Comparison of ENCODE assay signal across 10 cellular contexts in the genomic region with DNA sequence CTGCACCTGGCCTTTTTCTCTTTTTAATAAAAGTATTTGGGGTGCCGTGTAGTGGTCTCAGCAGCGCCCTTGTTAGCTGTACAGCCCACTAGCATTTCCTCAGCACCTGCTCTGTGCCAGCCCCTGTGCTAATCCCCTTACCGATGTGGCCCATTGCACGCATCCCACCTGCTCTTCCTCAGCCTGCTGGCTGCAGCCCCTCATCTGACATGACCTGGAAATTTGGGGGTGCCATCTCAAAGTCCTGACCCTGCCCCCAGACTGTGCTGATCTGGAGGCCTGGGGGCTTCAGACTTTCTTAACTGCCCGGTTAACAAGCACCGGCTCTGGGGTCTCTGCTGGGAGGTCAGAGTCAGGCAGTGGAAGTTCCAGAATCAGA. TPM values are rescaled to one million over a fixed set of nuclear protein-coding genes. Genes with fewer than 3 reads are reported as not detected.
DNase-seq lines count a peak whose midpoint lies in the region; ATAC-seq and TF ChIP-seq lines count a peak whose summit lies in the region.
"Had no signal": no experiment of that assay in that cellular context is flagged by ENCODE, and none has a peak within 500 bp of the region (broad histone marks: within the 10 kb centered on the region; RNA-seq: fewer than 3 reads in every experiment).

No MANE protein-coding gene starts in this region.

- H3K27ac ChIP-seq in HL-60 (replicated peaks) (peak overlapping the region; percentile 86), muscle layer of duodenum (ENCODE audit: low read length) (peak overlapping the region; percentile 40), tibial artery (peak overlapping the region; percentile 85 to 89)

- H3K36me3 ChIP-seq in endocrine pancreas (ENCODE audit: control insufficient read depth, insufficient read depth, low read length), result peaks cover 2% of the 10 kb centered on the region
- peaks cover 0 to 4% of the 10 kb centered on the region in 2 donors for H3K36me3 ChIP-seq in muscle layer of duodenum (ENCODE audit: control insufficient read depth in 1 of 2, insufficient read depth in 2 of 2, low read length in 2 of 2)
- peaks cover 27 to 42% (median 31%) of the 10 kb centered on the region in 3 donors for H3K36me3 ChIP-seq in tibial artery

- no peaks in the 10 kb centered on the region for H3K9me3 ChIP-seq in endocrine pancreas (ENCODE audit: control insufficient read depth, low read length)
- peaks cover 0 to 7% of the 10 kb centered on the region in 2 donors for H3K9me3 ChIP-seq in muscle layer of duodenum (ENCODE audit: control insufficient read depth in 1 of 2, low read length in 2 of 2)
- peaks cover 0 to 4% (median 0%) of the 10 kb centered on the region in 3 donors for H3K9me3 ChIP-seq in tibial artery

- H3K4me3 ChIP-seq in HL-60 (replicated peaks; ENCODE audit: insufficient read depth, low read length), result no peak overlapping the region
- no peak overlapping the region for H3K4me3 ChIP-seq in endocrine pancreas (ENCODE audit: control insufficient read depth, insufficient read depth, low read length)
- no peak overlapping the region for H3K4me3 ChIP-seq in muscle layer of duodenum (ENCODE audit: low read depth in 1 of 2, low read length in 2 of 2)
- peak overlapping the region in 1 of 2 donors; percentile 38 for H3K4me3 ChIP-seq in tibial artery

- no peaks in the 10 kb centered on the region for H3K4me1 ChIP-seq in endocrine pancreas (ENCODE audit: control insufficient read depth, insufficient read depth, low read length)
- peaks cover 16 to 29% of the 10 kb centered on the region in 2 donors for H3K4me1 ChIP-seq in muscle layer of duodenum (ENCODE audit: control insufficient read depth in 1 of 2, insufficient read depth in 2 of 2, low read length in 2 of 2)
- peaks cover 12 to 63% (median 57%) of the 10 kb centered on the region in 4 donors for H3K4me1 ChIP-seq in tibial artery

- ATAC-seq in omental fat pad (ENCODE audit: low FRiP score) (no peak), HG02852 (IDR thresholded peaks at IDR 0.05; ENCODE audit: unreplicated experiment) (no peak), GM18867 (IDR thresholded peaks at IDR 0.05; ENCODE audit: unreplicated experiment) (no peak)

- intact Hi-C loops in tibial artery (cut with DNase I; ENCODE audit: low total_unique reads), result no loop called here

- H3K27me3 ChIP-seq in HL-60 (ENCODE audit: insufficient read depth, poor library complexity, severe bottlenecking) (no peaks in the 10 kb centered on the region), endocrine pancreas (ENCODE audit: control insufficient read depth, insufficient read depth, low read length) (no peaks in the 10 kb centered on the region), muscle layer of duodenum (ENCODE audit: low read depth, low read length) (no peaks in the 10 kb centered on the region), tibial artery (no peaks in the 10 kb centered on the region)

- TF ChIP-seq CTCF in HL-60 (IDR thresholded peaks at IDR 0.05; ENCODE audit: insufficient read depth, low read length) (no peak), tibial artery (IDR thresholded peaks at IDR 0.05) (no peak), omental fat pad (IDR thresholded peaks at IDR 0.05) (no peak)

- no peak for DNase-seq in HL-60 (ENCODE audit: low read depth in 1 of 2, low spot score in 1 of 2)
- no peak for DNase-seq in tibial artery
- no peak for DNase-seq in omental fat pad (ENCODE audit: low spot score)
- no peak for DNase-seq in stimulated activated CD4-positive, alpha-beta T cell treated with anti-CD3 and anti-CD28 coated beads, Interleukin-15, amount 100 ng/mL, for 24 hours

- H3K9ac ChIP-seq in endocrine pancreas (ENCODE audit: control insufficient read depth, insufficient read depth, low read length), result peak overlapping the region; percentile 20

RNA-seq across cellular contexts. Expression of a gene that starts 10.4 kb away (rescaled TPM):
- 10 to 100 TPM; 11.5 to 29.0 (median 16.0) TPM for total RNA-seq in omental fat pad

RNA-seq across cellular contexts. Expression of a gene that starts 24.2 kb away (rescaled TPM):
- 10 to 100 TPM in 3 of 4 donors, 1 to 10 TPM in 1; 4.8 to 24.6 (median 16.6) TPM for total RNA-seq in omental fat pad
- total RNA-seq: bronchial epithelial cell, M059J had no signal
